26 cellular contexts compared by ENCODE assay signal in genomic region chr16:6249863-6250262, GRCh38.
"Had no signal": no experiment of that assay in that cellular context is flagged by ENCODE, and none has a peak within 500 bp of the region (broad histone marks: within the 10 kb centered on the region; RNA-seq: fewer than 3 reads in every experiment).

No MANE protein-coding gene starts in this region.

- H3K4me3 Mint-ChIP-seq: mesothelial cell of epicardium; naive B cell; natural killer cell; nephron progenitor cell; stimulated activated memory B cell treated with anti-CD40 and anti-IgM and Interleukin-4, amounts not matched to agents 10 μg/mL and 1 μg/mL and 100 μg/mL, for 72 hours; stimulated activated naive CD8-positive, alpha-beta T cell treated with anti-CD3 and anti-CD28 coated beads, Interleukin-15, amount 100 ng/mL, for 72 hours; type B pancreatic cell had no signal

- H3K27ac Mint-ChIP-seq: mesothelial cell of epicardium; naive B cell; natural killer cell; nephron progenitor cell; progenitor cell of endocrine pancreas; stimulated activated memory B cell treated with anti-CD40 and anti-IgM and Interleukin-4, amounts not matched to agents 10 μg/mL and 1 μg/mL and 100 μg/mL, for 72 hours; stimulated activated naive CD8-positive, alpha-beta T cell treated with anti-CD3 and anti-CD28 coated beads, Interleukin-15, amount 100 ng/mL, for 72 hours; type B pancreatic cell had no signal

- H3K27me3 Mint-ChIP-seq: naive B cell; stimulated activated memory B cell treated with anti-CD40 and anti-IgM and Interleukin-4, amounts not matched to agents 10 μg/mL and 1 μg/mL and 100 μg/mL, for 72 hours; stimulated activated naive CD8-positive, alpha-beta T cell treated with anti-CD3 and anti-CD28 coated beads, Interleukin-15, amount 100 ng/mL, for 72 hours had no signal

- H3K4me1 Mint-ChIP-seq: mesothelial cell of epicardium; naive B cell; natural killer cell; stimulated activated memory B cell treated with anti-CD40 and anti-IgM and Interleukin-4, amounts not matched to agents 10 μg/mL and 1 μg/mL and 100 μg/mL, for 72 hours; stimulated activated naive CD8-positive, alpha-beta T cell treated with anti-CD3 and anti-CD28 coated beads, Interleukin-15, amount 100 ng/mL, for 72 hours had no signal

- H3K27ac ChIP-seq: left lung, lower lobe of right lung, ovary, right atrium auricular region, right lobe of liver, tibial nerve, uterus had no signal

- H3K27me3 ChIP-seq: ovary, right atrium auricular region, right lobe of liver, tibial nerve, uterus had no signal

- H3K36me3 Mint-ChIP-seq: mesothelial cell of epicardium; naive B cell; natural killer cell; stimulated activated memory B cell treated with anti-CD40 and anti-IgM and Interleukin-4, amounts not matched to agents 10 μg/mL and 1 μg/mL and 100 μg/mL, for 72 hours; type B pancreatic cell had no signal

- H3K4me1 ChIP-seq: left lung, lower lobe of right lung, right atrium auricular region, right lobe of liver, tibial nerve, uterus had no signal

- H3K9me3 Mint-ChIP-seq: mesothelial cell of epicardium; nephron progenitor cell; stimulated activated memory B cell treated with anti-CD40 and anti-IgM and Interleukin-4, amounts not matched to agents 10 μg/mL and 1 μg/mL and 100 μg/mL, for 72 hours; type B pancreatic cell had no signal

- H3K36me3 ChIP-seq: left lung, lower lobe of right lung, ovary, right atrium auricular region, right lobe of liver, tibial nerve, uterus had no signal

- DNase-seq: hippocampal formation; kidney; left colon; left lung; lower lobe of right lung; mammary epithelial cell; mesenchymal stem cell; naive B cell; natural killer cell; nephron progenitor cell; ovary; right lobe of liver; stimulated activated CD4-positive, alpha-beta T cell treated with anti-CD3 and anti-CD28 coated beads, Interleukin-1b, Interleukin-23, amount 100 ng/mL, for 48 hours; stimulated activated CD4-positive, alpha-beta T cell treated with anti-CD3 and anti-CD28 coated beads, Interleukin-2, amount 100 ng/mL, for 48 hours; stimulated activated CD4-positive, alpha-beta T cell treated with anti-CD3 and anti-CD28 coated beads, Interleukin-4, amount 100 ng/mL, for 4 hours; stimulated activated CD8-positive, alpha-beta memory T cell treated with anti-CD3 and anti-CD28 coated beads, Interleukin-4, amount 100 ng/mL, for 48 hours; stimulated activated naive CD4-positive, alpha-beta T cell treated with Interleukin-2 at 50 U/mL for 16 hours; stimulated activated naive CD8-positive, alpha-beta T cell treated with anti-CD3 and anti-CD28 coated beads, Interleukin-15, amount 100 ng/mL, for 72 hours; uterus had no signal

- H3K9me3 ChIP-seq: left lung, lower lobe of right lung, right atrium auricular region, right lobe of liver, tibial nerve, uterus had no signal

- H3K4me3 ChIP-seq: left lung, lower lobe of right lung, ovary, right atrium auricular region, right lobe of liver, smooth muscle cell, tibial nerve, uterus had no signal
